Comparison of ENCODE assay signal across 11 cellular contexts in genomic region chr1:176852124-176852523, GRCh38.
"Had no signal": no experiment of that assay in that cellular context is flagged by ENCODE, and none has a peak within 500 bp of the region (broad histone marks: within the 10 kb centered on the region; RNA-seq: fewer than 3 reads in every experiment).

No MANE protein-coding gene starts in this region.

- DNase-seq: GM23248, GOT3, H7, H9, HCEC 1CT, HFFc6 had no signal

- H3K4me3 ChIP-seq: GM23248, GM23338, HAP-1 had no signal

- FAIRE-seq: H1, H54 had no signal

- H3K9me3 ChIP-seq: HAP-1 had no signal

- H3K27ac ChIP-seq: GM23248 had no signal

- H2AFZ ChIP-seq: GM23248, GM23338 had no signal

- H3K9ac ChIP-seq: GM23248 had no signal

- H3K4me2 ChIP-seq: GM23338 had no signal

- H3K4me1 ChIP-seq: HAP-1 had no signal

- H3K36me3 ChIP-seq: HAP-1 had no signal

- ATAC-seq: GM23338, HCT116 had no signal
